ENCODE assay signal across 8 cellular contexts in the genomic region with DNA sequence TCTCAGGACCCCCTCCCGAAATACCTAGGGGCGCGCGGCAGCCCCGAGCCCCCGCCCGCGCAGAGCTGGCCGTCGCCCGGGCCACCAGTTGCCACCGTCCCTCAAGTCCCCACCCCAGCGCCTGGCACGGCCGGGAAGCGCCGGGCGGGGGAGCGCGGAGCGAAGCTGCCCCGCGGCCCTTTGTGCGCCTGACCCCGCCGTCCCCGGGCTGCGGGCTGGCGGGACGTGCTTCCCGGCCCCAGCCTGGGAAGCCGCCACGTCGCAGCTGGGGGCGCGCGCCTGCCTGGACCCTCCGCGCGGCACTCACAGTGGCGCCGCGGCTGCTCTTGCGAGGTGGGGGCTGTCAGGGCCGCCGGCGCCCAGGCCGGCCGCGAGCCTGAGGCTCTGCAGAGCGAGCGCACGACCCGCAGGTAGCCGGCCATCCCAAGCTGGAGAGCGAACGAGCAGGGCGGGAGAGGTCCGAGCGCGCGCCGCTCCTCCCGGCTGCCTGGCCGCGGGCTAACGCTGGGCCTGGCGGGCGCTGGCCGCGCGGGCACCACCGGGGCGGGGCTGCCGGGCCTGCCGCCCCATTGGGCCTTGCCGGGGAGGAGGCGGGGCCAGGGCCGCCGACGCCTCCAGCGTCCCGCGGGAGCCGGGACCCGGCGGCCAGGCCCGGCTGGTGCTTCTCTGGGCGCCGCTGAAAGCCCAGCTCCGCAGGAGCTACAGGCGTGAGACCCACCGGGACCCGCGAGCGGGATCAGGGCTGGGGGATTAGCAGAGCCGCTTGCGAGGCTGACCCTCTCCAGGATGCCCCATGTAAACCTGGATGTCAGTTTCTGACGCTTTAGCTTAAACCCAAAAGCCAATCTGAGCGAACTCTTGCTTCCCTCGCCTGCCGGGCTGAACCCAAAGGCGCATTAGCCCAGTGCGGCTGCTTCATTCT. TPM values are rescaled to one million over a fixed set of nuclear protein-coding genes. Genes with fewer than 3 reads are reported as not detected.
DNase-seq lines count a peak whose midpoint lies in the region; ATAC-seq and TF ChIP-seq lines count a peak whose summit lies in the region.

IDH2 (minus strand) TSS at position 500 of the 922 bp plus-strand sequence; CDS start at position 422, 78 bp downstream.

- H3K27ac ChIP-seq in thymus (ENCODE audit: low read depth) = peak within 1 kb of the TSS; percentile 92

- peaks cover 2% of the 10 kb centered on the region for H3K36me3 Mint-ChIP-seq in activated naive CD8-positive, alpha-beta T cell

- peaks cover 49% of the 10 kb centered on the region for H3K4me1 Mint-ChIP-seq in activated naive CD8-positive, alpha-beta T cell (ENCODE audit: low read depth)

- ATAC-seq in GM21825 (IDR thresholded peaks at IDR 0.05; ENCODE audit: unreplicated experiment) (peak; percentile 56), SK-N-SH treated with all-trans-retinoic acid at 6 μM for 48 hours (peak; percentile 93)

- H3K9me3 ChIP-seq in thymus (ENCODE audit: control insufficient read depth) = no peaks in the 10 kb centered on the region

- H3K27me3 ChIP-seq in thymus (ENCODE audit: control insufficient read depth, insufficient read depth) = no peaks in the 10 kb centered on the region

- H3K9me3 Mint-ChIP-seq in activated naive CD8-positive, alpha-beta T cell (ENCODE audit: low read depth) = no peaks in the 10 kb centered on the region

- peak within 1 kb of the TSS; percentile 96 for H3K4me3 ChIP-seq in thymus (ENCODE audit: low read length)

- peak within 1 kb of the TSS; percentile 84 for H3K4me3 Mint-ChIP-seq in activated naive CD8-positive, alpha-beta T cell

- peaks cover 50% of the 10 kb centered on the region for H3K4me1 ChIP-seq in thymus (ENCODE audit: control insufficient read depth, insufficient read depth, low read length)

- H3K27me3 Mint-ChIP-seq in activated naive CD8-positive, alpha-beta T cell = no peaks in the 10 kb centered on the region

- in situ Hi-C loops in G401 (cut with HindIII; ENCODE audit: low sequenced_read_pairs) = no loop called here

- DNase-seq in G401 (ENCODE audit: low spot score) (peak; percentile 83), Kasumi-1 (lab: John Stamatoyannopoulos, UW) (peak; percentile 44 to 53), glomerular endothelial cell (ENCODE audit: extremely low read depth, low read depth, low spot score) (peak; percentile 33), nucleus accumbens (lab: John Stamatoyannopoulos, UW) (peak in 52 of 56 donors; percentile 37 to 89 (median 72))

- no peaks in the 10 kb centered on the region for H3K36me3 ChIP-seq in thymus (ENCODE audit: control insufficient read depth, insufficient read depth)

- WGBS in thymus = under 1% methylated on average over 104 of the region's 104 CpGs

- H3K27ac Mint-ChIP-seq in activated naive CD8-positive, alpha-beta T cell = peak within 1 kb of the TSS; percentile 98

TF ChIP-seq in SK-N-SH treated with all-trans-retinoic acid at 6 μM for 48 hours, 23 proteins besides CTCF, POLR2A, EP300 and RAD21:
- TF ChIP-seq CSDC2 (CRISPR knock-in tag; IDR thresholded peaks at IDR 0.05) = no peak

RNA-seq across cellular contexts. Expression of gene IDH2, which starts in this region (rescaled TPM):
- 46.2 and 52.9 TPM in 2 replicates for total RNA-seq in G401 (2014; rRNA removed; shearing (Covaris generic))
- total RNA-seq in glomerular endothelial cell = 88.2 and 116 TPM in 2 replicates
- polyA plus RNA-seq in thymus = 68.7 TPM

Comparison
In these comparisons a context has a peak if more than half of its experiments do, and no peak if none do; other contexts are left out.
1. Peak in every context shown above with its lines: DNase-seq, ATAC-seq, H3K4me3 ChIP-seq and H3K27ac ChIP-seq.
2. DNase-seq: peak in every context shown above with its lines; median percentile 83 in G401; 72 in nucleus accumbens; 48 in Kasumi-1; 33 in glomerular endothelial cell.